In the genomic region with DNA sequence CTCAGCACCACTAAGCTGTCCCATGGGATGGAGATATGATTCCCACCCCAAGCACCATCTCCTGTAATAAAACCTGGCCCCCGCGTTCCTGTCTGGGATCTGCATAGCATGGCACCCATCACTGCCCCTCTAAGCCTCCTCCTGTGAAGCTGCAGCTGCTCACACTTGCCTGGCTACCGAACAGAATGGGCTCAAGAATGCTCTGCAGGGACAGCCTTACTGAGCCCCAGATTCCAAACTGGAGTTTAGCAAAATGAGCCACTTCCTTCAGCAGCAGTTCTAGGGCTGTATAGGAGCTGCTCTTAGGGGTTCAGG, we compare ENCODE assay signal across 14 cellular contexts.
DNase-seq lines count a peak whose midpoint lies in the region; ATAC-seq and TF ChIP-seq lines count a peak whose summit lies in the region.
"Had no signal": no experiment of that assay in that cellular context is flagged by ENCODE, and none has a peak within 500 bp of the region (broad histone marks: within the 10 kb centered on the region; RNA-seq: fewer than 3 reads in every experiment).

No MANE protein-coding gene starts in this region.

- H3F3A ChIP-seq in PC-3 (ENCODE audit: low read length, unreplicated experiment): no peaks in the 10 kb centered on the region

- intact Hi-C loops in PC-3 (cut with micrococcal nuclease): no loop called here
- intact Hi-C loops in psoas muscle (cut with DNase I): no loop called here

- peak; percentile 8 to 41 for DNase-seq in SJCRH30
- no peak for DNase-seq in activated T-cell treated with anti-CD3 and anti-CD28 coated beads for 4 hours
- no peak for DNase-seq in PC-3
- DNase-seq in psoas muscle: no peak
- no peak for DNase-seq in SIG-M5 (lab: John Stamatoyannopoulos, UW)
- DNase-seq: aorta; immature natural killer cell; mucosa of descending colon; stimulated activated CD4-positive, alpha-beta T cell treated with anti-CD3 and anti-CD28 coated beads, Interleukin-2, amount 100 ng/mL, for 48 hours had no signal

- no peak overlapping the region for H3K4me3 ChIP-seq in SJCRH30
- no peak overlapping the region for H3K4me3 ChIP-seq in PC-3 (ENCODE audit: low read length)
- H3K4me3 ChIP-seq in psoas muscle: no peak overlapping the region
- H3K4me3 ChIP-seq: mucosa of descending colon, prostate gland had no signal

- TF ChIP-seq CTCF in PC-3 (conservative IDR thresholded peaks at IDR 0.05; ENCODE audit: low read depth, low read length) (no peak), psoas muscle (IDR thresholded peaks at IDR 0.05) (no peak)

- H3K9me3 ChIP-seq in SJCRH30 (replicated peaks): no peaks in the 10 kb centered on the region
- no peaks in the 10 kb centered on the region for H3K9me3 ChIP-seq in PC-3 (ENCODE audit: low read length)
- no peaks in the 10 kb centered on the region for H3K9me3 ChIP-seq in psoas muscle
- H3K9me3 ChIP-seq: mucosa of descending colon, prostate gland had no signal

- peaks cover 43% of the 10 kb centered on the region for H3K4me1 ChIP-seq in SJCRH30
- H3K4me1 ChIP-seq in PC-3 (ENCODE audit: insufficient read depth, low read length): no peaks in the 10 kb centered on the region
- H3K4me1 ChIP-seq in psoas muscle: no peaks in the 10 kb centered on the region
- H3K4me1 ChIP-seq: prostate gland had no signal

- WGBS in psoas muscle, 3 donors: 67 to 76% (median 69%) methylated on average over 3 of the region's 3 CpGs

- no peaks in the 10 kb centered on the region for H3K79me2 ChIP-seq in PC-3 (ENCODE audit: low read length)

- H3K9ac ChIP-seq in PC-3 (ENCODE audit: low read length): no peak overlapping the region

- H3K27ac ChIP-seq in SJCRH30 (no peak overlapping the region), PC-3 (ENCODE audit: low read length) (no peak overlapping the region), psoas muscle (no peak overlapping the region)
- H3K27ac ChIP-seq: prostate gland had no signal

- ATAC-seq in GM18505 (IDR thresholded peaks at IDR 0.05; ENCODE audit: unreplicated experiment) (peak; percentile 28), GM19452 (IDR thresholded peaks at IDR 0.05; ENCODE audit: unreplicated experiment) (peak; percentile 23), HG02943 (IDR thresholded peaks at IDR 0.05; ENCODE audit: low read depth, unreplicated experiment) (peak; percentile 18), PC-3 (no peak), psoas muscle (no peak)
- ATAC-seq: Panc1 had no signal

- no peaks in the 10 kb centered on the region for H3K9me2 ChIP-seq in PC-3 (replicated peaks; ENCODE audit: low read length)

- POLR2A ChIA-PET in PC-3 (lab: Charles Lee; ENCODE audit: unreplicated experiment): no interaction called here

- H3K36me3 ChIP-seq in SJCRH30 (no peaks in the 10 kb centered on the region), PC-3 (ENCODE audit: low read depth, low read length) (no peaks in the 10 kb centered on the region), psoas muscle (ENCODE audit: insufficient read depth in 1 of 2, low read depth in 1 of 2) (no peaks in the 10 kb centered on the region)
- H3K36me3 ChIP-seq: prostate gland had no signal

- no peak overlapping the region for H2AFZ ChIP-seq in PC-3 (ENCODE audit: low read length)

- CTCF ChIA-PET in PC-3 (lab: Charles Lee): no interaction called here

- H3K4me2 ChIP-seq in PC-3 (ENCODE audit: low read length): no peak overlapping the region

- H3K27me3 ChIP-seq in SJCRH30: no peaks in the 10 kb centered on the region
- no peaks in the 10 kb centered on the region for H3K27me3 ChIP-seq in PC-3 (ENCODE audit: low read length)
- no peaks in the 10 kb centered on the region for H3K27me3 ChIP-seq in psoas muscle (ENCODE audit: insufficient read depth in 3 of 3, low read length in 2 of 3)

- no peak for TF ChIP-seq POLR2A in GM18505 (IDR thresholded peaks at IDR 0.05; ENCODE audit: borderline replicate concordance, extremely low read depth, insufficient read depth, insufficient read length)

- H4K20me1 ChIP-seq in PC-3 (ENCODE audit: low read length): no peaks in the 10 kb centered on the region

- no TSS peak for BruUV-seq in PC-3 (replicated peaks; lab: Mats Ljungman, UMichigan)

Comparison
In these comparisons a context has a peak if more than half of its experiments do, and no peak if none do; other contexts are left out.
1. ATAC-seq: peak in GM18505 (single experiment), GM19452 (single experiment) and HG02943 (single experiment); none in PC-3 (single experiment) and psoas muscle (0 of 4).
2. DNase-seq: peak in SJCRH30 (2 of 2); none in activated T-cell treated with anti-CD3 and anti-CD28 coated beads for 4 hours (single experiment), PC-3 (single experiment), psoas muscle (0 of 2) and SIG-M5 (single experiment).